In the genomic region with DNA sequence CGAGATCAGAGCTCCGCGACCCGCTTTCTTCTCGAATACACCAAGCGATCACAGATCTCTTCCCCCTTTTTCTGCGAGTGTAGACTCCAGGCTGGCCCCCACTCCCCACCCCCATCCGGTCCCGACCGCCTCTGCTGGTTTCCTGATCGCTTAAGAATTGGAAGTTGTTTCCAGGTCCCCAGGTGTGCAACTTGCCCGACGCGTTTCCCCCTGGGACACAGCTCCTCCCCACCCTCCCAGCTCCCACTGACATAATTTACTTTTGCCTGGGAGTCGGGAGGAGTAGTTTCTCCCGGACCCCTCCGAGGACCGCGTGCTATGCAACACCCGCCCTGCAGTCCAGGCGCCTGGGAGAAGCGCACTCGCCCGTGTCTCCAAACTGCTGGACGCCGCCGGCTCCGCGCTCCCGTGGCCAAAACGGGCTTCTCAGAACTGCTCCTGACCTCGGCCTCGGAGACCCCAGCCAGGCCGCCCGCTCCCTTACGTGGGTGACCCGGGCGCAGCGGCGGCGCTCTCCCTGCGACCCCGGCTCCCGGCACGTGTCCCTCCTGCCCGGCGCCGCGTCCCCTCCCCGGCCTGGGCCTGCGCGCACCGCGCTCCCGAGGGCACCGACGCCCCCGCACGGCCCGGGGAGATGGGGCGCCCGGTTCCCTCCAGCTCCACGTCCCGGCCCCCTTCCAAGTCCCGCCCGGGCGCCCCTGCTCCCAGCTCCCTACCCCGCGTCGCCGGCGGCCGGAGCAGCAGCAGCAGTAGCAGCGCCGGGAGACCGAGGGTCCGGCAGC, we compare ENCODE assay signal across 1 cellular context.
TF ChIP-seq lines count a peak whose summit lies in the region.

No MANE protein-coding gene starts in this region.

TF ChIP-seq in GM12878, 131 proteins besides CTCF, POLR2A, EP300 and RAD21 (continued from another document and continues in another):
- TF ChIP-seq, protein P1, sequence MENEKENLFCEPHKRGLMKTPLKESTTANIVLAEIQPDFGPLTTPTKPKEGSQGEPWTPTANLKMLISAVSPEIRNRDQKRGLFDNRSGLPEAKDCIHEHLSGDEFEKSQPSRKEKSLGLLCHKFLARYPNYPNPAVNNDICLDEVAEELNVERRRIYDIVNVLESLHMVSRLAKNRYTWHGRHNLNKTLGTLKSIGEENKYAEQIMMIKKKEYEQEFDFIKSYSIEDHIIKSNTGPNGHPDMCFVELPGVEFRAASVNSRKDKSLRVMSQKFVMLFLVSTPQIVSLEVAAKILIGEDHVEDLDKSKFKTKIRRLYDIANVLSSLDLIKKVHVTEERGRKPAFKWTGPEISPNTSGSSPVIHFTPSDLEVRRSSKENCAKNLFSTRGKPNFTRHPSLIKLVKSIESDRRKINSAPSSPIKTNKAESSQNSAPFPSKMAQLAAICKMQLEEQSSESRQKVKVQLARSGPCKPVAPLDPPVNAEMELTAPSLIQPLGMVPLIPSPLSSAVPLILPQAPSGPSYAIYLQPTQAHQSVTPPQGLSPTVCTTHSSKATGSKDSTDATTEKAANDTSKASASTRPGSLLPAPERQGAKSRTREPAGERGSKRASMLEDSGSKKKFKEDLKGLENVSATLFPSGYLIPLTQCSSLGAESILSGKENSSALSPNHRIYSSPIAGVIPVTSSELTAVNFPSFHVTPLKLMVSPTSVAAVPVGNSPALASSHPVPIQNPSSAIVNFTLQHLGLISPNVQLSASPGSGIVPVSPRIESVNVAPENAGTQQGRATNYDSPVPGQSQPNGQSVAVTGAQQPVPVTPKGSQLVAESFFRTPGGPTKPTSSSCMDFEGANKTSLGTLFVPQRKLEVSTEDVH (IDR thresholded peaks at IDR 0.05; ENCODE audit: low read depth, partially characterized antibody): no peak
- TF ChIP-seq SRF (IDR thresholded peaks at IDR 0.05; ENCODE audit: low read depth in 2 of 2, low read length in 2 of 2) (no peak), MEF2B (IDR thresholded peaks at IDR 0.05; ENCODE audit: partially characterized antibody, poor library complexity, severe bottlenecking) (peak; percentile 48), BACH1 (IDR thresholded peaks at IDR 0.05; ENCODE audit: borderline replicate concordance) (peak; percentile 31; the same call in 1 of the 2 replicates), GABPA (IDR thresholded peaks at IDR 0.05; ENCODE audit: low read depth) (no peak), ZNF622 (IDR thresholded peaks at IDR 0.05) (no peak), RFX5 (IDR thresholded peaks at IDR 0.05; ENCODE audit: low read depth, low read length) (no peak), HDAC2 (IDR thresholded peaks at IDR 0.05) (no peak), ZNF24 (IDR thresholded peaks at IDR 0.05) (0 out of 2 replicates have a peak, but pooled peaks have one; percentile 42), WRNIP1 (IDR thresholded peaks at IDR 0.05; ENCODE audit: borderline replicate concordance, low read depth, low read length) (no peak), NR2C2 (IDR thresholded peaks at IDR 0.05; ENCODE audit: borderline replicate concordance, control insufficient read depth, insufficient read length, low read depth) (no peak), IKZF1 (conservative IDR thresholded peaks at IDR 0.05) (peak; percentile 73), BMI1 (IDR thresholded peaks at IDR 0.05; ENCODE audit: borderline replicate concordance) (no peak), GATAD2B (conservative IDR thresholded peaks at IDR 0.05; ENCODE audit: low read depth) (peak; percentile 84), BCL11A (IDR thresholded peaks at IDR 0.05; ENCODE audit: low read depth, low read length) (no peak), POU2F2 (IDR thresholded peaks at IDR 0.05; ENCODE audit: borderline replicate concordance, low read depth, low read length) (no peak), MTA2 (IDR thresholded peaks at IDR 0.05; ENCODE audit: low read depth) (no peak), MXI1 (IDR thresholded peaks at IDR 0.05; ENCODE audit: low read depth, low read length) (peak; percentile 44; the same call in 1 of the 2 replicates), NR2F1 (conservative IDR thresholded peaks at IDR 0.05) (peak; percentile 68), PAX5 (IDR thresholded peaks at IDR 0.05; ENCODE audit: borderline replicate concordance, low read depth, low read length) (0 out of 2 replicates have a peak, but pooled peaks have one; percentile 9), LARP7 (IDR thresholded peaks at IDR 0.05) (peak; percentile 88), EGR1 (IDR thresholded peaks at IDR 0.05; ENCODE audit: borderline replicate concordance in 1 of 2, low read depth in 2 of 2, low read length in 2 of 2) (peak in 1 of 2 experiments; percentile 81; a peak in 2 of 3 replicates), TCF7 (IDR thresholded peaks at IDR 0.05; ENCODE audit: borderline replicate concordance) (no peak), ZNF384 (IDR thresholded peaks at IDR 0.05; ENCODE audit: borderline replicate concordance, low read depth, low read length) (no peak), CHD2 (IDR thresholded peaks at IDR 0.05; ENCODE audit: borderline replicate concordance, low read depth, low read length) (no peak), CREB1 (IDR thresholded peaks at IDR 0.05; ENCODE audit: low read depth) (no peak), NR2C1 (IDR thresholded peaks at IDR 0.05) (peak; percentile 33; the same call in 1 of the 2 replicates)
- TF ChIP-seq, protein P2, sequence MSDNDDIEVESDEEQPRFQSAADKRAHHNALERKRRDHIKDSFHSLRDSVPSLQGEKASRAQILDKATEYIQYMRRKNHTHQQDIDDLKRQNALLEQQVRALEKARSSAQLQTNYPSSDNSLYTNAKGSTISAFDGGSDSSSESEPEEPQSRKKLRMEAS (IDR thresholded peaks at IDR 0.05; ENCODE audit: low read depth, low read length): no peak
- TF ChIP-seq, protein P3, sequence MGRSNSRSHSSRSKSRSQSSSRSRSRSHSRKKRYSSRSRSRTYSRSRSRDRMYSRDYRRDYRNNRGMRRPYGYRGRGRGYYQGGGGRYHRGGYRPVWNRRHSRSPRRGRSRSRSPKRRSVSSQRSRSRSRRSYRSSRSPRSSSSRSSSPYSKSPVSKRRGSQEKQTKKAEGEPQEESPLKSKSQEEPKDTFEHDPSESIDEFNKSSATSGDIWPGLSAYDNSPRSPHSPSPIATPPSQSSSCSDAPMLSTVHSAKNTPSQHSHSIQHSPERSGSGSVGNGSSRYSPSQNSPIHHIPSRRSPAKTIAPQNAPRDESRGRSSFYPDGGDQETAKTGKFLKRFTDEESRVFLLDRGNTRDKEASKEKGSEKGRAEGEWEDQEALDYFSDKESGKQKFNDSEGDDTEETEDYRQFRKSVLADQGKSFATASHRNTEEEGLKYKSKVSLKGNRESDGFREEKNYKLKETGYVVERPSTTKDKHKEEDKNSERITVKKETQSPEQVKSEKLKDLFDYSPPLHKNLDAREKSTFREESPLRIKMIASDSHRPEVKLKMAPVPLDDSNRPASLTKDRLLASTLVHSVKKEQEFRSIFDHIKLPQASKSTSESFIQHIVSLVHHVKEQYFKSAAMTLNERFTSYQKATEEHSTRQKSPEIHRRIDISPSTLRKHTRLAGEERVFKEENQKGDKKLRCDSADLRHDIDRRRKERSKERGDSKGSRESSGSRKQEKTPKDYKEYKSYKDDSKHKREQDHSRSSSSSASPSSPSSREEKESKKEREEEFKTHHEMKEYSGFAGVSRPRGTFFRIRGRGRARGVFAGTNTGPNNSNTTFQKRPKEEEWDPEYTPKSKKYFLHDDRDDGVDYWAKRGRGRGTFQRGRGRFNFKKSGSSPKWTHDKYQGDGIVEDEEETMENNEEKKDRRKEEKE (IDR thresholded peaks at IDR 0.05): no peak
- TF ChIP-seq, protein P4, sequence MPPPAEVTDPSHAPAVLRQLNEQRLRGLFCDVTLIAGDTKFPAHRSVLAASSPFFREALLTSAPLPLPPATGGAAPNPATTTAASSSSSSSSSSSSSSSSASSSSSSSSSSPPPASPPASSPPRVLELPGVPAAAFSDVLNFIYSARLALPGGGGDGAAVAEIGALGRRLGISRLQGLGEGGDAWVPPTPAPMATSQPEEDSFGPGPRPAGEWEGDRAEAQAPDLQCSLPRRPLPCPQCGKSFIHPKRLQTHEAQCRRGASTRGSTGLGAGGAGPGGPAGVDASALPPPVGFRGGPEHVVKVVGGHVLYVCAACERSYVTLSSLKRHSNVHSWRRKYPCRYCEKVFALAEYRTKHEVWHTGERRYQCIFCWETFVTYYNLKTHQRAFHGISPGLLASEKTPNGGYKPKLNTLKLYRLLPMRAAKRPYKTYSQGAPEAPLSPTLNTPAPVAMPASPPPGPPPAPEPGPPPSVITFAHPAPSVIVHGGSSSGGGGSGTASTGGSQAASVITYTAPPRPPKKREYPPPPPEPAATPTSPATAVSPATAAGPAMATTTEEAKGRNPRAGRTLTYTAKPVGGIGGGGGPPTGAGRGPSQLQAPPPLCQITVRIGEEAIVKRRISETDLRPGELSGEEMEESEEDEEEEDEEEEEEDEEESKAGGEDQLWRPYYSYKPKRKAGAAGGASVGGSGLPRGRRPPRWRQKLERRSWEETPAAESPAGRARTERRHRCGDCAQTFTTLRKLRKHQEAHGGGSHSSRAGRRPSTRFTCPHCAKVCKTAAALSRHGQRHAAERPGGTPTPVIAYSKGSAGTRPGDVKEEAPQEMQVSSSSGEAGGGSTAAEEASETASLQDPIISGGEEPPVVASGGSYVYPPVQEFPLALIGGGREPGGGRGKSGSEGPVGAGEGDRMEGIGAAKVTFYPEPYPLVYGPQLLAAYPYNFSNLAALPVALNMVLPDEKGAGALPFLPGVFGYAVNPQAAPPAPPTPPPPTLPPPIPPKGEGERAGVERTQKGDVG (CRISPR knock-in tag; IDR thresholded peaks at IDR 0.05): no peak
- TF ChIP-seq, protein P5, sequence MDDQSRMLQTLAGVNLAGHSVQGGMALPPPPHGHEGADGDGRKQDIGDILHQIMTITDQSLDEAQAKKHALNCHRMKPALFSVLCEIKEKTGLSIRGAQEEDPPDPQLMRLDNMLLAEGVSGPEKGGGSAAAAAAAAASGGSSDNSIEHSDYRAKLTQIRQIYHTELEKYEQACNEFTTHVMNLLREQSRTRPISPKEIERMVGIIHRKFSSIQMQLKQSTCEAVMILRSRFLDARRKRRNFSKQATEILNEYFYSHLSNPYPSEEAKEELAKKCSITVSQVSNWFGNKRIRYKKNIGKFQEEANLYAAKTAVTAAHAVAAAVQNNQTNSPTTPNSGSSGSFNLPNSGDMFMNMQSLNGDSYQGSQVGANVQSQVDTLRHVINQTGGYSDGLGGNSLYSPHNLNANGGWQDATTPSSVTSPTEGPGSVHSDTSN (IDR thresholded peaks at IDR 0.05; ENCODE audit: insufficient replicate concordance, low read depth, low read length): no peak
- TF ChIP-seq, protein P6, sequence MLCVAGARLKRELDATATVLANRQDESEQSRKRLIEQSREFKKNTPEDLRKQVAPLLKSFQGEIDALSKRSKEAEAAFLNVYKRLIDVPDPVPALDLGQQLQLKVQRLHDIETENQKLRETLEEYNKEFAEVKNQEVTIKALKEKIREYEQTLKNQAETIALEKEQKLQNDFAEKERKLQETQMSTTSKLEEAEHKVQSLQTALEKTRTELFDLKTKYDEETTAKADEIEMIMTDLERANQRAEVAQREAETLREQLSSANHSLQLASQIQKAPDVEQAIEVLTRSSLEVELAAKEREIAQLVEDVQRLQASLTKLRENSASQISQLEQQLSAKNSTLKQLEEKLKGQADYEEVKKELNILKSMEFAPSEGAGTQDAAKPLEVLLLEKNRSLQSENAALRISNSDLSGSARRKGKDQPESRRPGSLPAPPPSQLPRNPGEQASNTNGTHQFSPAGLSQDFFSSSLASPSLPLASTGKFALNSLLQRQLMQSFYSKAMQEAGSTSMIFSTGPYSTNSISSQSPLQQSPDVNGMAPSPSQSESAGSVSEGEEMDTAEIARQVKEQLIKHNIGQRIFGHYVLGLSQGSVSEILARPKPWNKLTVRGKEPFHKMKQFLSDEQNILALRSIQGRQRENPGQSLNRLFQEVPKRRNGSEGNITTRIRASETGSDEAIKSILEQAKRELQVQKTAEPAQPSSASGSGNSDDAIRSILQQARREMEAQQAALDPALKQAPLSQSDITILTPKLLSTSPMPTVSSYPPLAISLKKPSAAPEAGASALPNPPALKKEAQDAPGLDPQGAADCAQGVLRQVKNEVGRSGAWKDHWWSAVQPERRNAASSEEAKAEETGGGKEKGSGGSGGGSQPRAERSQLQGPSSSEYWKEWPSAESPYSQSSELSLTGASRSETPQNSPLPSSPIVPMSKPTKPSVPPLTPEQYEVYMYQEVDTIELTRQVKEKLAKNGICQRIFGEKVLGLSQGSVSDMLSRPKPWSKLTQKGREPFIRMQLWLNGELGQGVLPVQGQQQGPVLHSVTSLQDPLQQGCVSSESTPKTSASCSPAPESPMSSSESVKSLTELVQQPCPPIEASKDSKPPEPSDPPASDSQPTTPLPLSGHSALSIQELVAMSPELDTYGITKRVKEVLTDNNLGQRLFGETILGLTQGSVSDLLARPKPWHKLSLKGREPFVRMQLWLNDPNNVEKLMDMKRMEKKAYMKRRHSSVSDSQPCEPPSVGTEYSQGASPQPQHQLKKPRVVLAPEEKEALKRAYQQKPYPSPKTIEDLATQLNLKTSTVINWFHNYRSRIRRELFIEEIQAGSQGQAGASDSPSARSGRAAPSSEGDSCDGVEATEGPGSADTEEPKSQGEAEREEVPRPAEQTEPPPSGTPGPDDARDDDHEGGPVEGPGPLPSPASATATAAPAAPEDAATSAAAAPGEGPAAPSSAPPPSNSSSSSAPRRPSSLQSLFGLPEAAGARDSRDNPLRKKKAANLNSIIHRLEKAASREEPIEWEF (IDR thresholded peaks at IDR 0.05; ENCODE audit: insufficient replicate concordance, low read depth, low read length): no peak
- TF ChIP-seq, protein P7, sequence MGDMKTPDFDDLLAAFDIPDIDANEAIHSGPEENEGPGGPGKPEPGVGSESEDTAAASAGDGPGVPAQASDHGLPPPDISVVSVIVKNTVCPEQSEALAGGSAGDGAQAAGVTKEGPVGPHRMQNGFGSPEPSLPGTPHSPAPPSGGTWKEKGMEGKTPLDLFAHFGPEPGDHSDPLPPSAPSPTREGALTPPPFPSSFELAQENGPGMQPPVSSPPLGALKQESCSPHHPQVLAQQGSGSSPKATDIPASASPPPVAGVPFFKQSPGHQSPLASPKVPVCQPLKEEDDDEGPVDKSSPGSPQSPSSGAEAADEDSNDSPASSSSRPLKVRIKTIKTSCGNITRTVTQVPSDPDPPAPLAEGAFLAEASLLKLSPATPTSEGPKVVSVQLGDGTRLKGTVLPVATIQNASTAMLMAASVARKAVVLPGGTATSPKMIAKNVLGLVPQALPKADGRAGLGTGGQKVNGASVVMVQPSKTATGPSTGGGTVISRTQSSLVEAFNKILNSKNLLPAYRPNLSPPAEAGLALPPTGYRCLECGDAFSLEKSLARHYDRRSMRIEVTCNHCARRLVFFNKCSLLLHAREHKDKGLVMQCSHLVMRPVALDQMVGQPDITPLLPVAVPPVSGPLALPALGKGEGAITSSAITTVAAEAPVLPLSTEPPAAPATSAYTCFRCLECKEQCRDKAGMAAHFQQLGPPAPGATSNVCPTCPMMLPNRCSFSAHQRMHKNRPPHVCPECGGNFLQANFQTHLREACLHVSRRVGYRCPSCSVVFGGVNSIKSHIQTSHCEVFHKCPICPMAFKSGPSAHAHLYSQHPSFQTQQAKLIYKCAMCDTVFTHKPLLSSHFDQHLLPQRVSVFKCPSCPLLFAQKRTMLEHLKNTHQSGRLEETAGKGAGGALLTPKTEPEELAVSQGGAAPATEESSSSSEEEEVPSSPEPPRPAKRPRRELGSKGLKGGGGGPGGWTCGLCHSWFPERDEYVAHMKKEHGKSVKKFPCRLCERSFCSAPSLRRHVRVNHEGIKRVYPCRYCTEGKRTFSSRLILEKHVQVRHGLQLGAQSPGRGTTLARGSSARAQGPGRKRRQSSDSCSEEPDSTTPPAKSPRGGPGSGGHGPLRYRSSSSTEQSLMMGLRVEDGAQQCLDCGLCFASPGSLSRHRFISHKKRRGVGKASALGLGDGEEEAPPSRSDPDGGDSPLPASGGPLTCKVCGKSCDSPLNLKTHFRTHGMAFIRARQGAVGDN (IDR thresholded peaks at IDR 0.05): 0 out of 2 replicates have a peak, but pooled peaks have one; percentile 46
